9 cellular contexts compared by ENCODE assay signal in genomic region chr11:8338138-8338537, GRCh38.
DNase-seq lines count a peak whose midpoint lies in the region; ATAC-seq, FAIRE-seq and TF ChIP-seq lines count a peak whose summit lies in the region.
"Had no signal": no experiment of that assay in that cellular context is flagged by ENCODE, and none has a peak within 500 bp of the region (broad histone marks: within the 10 kb centered on the region; RNA-seq: fewer than 3 reads in every experiment).

No MANE protein-coding gene starts in this region.

- FAIRE-seq in A549 (lab: Jason Lieb, UNC), result no peak
- FAIRE-seq: colon had no signal

- no peak for TF ChIP-seq POLR2A in A549 (IDR thresholded peaks at IDR 0.05; ENCODE audit: low read length)

- ATAC-seq in A549 (peak; percentile 84 to 92), left cardiac atrium (peak in 1 of 2 donors; percentile 70), HG02884 (IDR thresholded peaks at IDR 0.05; ENCODE audit: unreplicated experiment) (no peak)
- no peak for ATAC-seq in activated CD8-positive, alpha-beta memory T cell treated with anti-CD3 and anti-CD28 coated beads, Interleukin-2, amount 10 ng/mL, durations not matched to agents 7 days and 5 days

- TF ChIP-seq EP300 in A549 (IDR thresholded peaks at IDR 0.05), result no peak

- peak; percentile 39 to 51 for TF ChIP-seq RAD21 in A549 (conservative IDR thresholded peaks at IDR 0.05 in 1 of 2, IDR thresholded peaks at IDR 0.05 in 1 of 2)

- peaks cover 7% of the 10 kb centered on the region for H3K27me3 Mint-ChIP-seq in activated CD8-positive, alpha-beta memory T cell treated with anti-CD3 and anti-CD28 coated beads, Interleukin-2, amount 10 ng/mL, durations not matched to agents 7 days and 5 days

- peaks cover 9% of the 10 kb centered on the region; the same call in 1 of the 3 replicates for H3K4me1 ChIP-seq in A549

- H3K4me2 ChIP-seq in A549, result no peak overlapping the region

- H3K36me3 ChIP-seq in GM06990 (ENCODE audit: control insufficient read depth, insufficient read depth, low read length), result no peaks in the 10 kb centered on the region

- CTCF ChIA-PET in A549 (lab: Yijun Ruan, JAX), result interaction anchor here (0.7 to 1.9 kb wide), 7 partner anchors 9 to 230 kb away, joined by 3 to 6 read pairs (median 4); no protein-coding TSS in a partner anchor
- CTCF ChIA-PET in activated CD8-positive, alpha-beta memory T cell treated with anti-CD3 and anti-CD28 coated beads, Interleukin-2, amount 10 ng/mL, durations not matched to agents 7 days and 5 days (lab: Charles Lee), result interaction anchor here (0.9 kb wide), 1 partner anchor 229 kb away, joined by 4 read pairs; no protein-coding TSS in a partner anchor

- no peaks in the 10 kb centered on the region for H3K27me3 ChIP-seq in GM06990 (replicated peaks; ENCODE audit: control insufficient read depth, insufficient read depth, low read length)

- H3K36me3 Mint-ChIP-seq in activated CD8-positive, alpha-beta memory T cell treated with anti-CD3 and anti-CD28 coated beads, Interleukin-2, amount 10 ng/mL, durations not matched to agents 7 days and 5 days, result no peaks in the 10 kb centered on the region

- H3K27ac ChIP-seq in A549, result no peak overlapping the region

- no peaks in the 10 kb centered on the region for H3K9me3 ChIP-seq in A549

- intact Hi-C loops in left cardiac atrium (cut with DNase I), result loop anchor here (2.0 to 10.0 kb wide), 2 partner anchors 227 to 229 kb away; no protein-coding TSS in a partner anchor

- H3K4me1 Mint-ChIP-seq in activated CD8-positive, alpha-beta memory T cell treated with anti-CD3 and anti-CD28 coated beads, Interleukin-2, amount 10 ng/mL, durations not matched to agents 7 days and 5 days, result peaks cover 2% of the 10 kb centered on the region

- 33% methylated on average over 8 of the region's 8 CpGs for WGBS in A549 (ENCODE audit: missing lambda C conversion rate)

- no peaks in the 10 kb centered on the region for H3K9me3 Mint-ChIP-seq in activated CD8-positive, alpha-beta memory T cell treated with anti-CD3 and anti-CD28 coated beads, Interleukin-2, amount 10 ng/mL, durations not matched to agents 7 days and 5 days (ENCODE audit: low read depth)

- peak; percentile 40 to 77 for DNase-seq in A549 (ENCODE audit: low read depth in 1 of 2, low spot score in 1 of 2)
- DNase-seq in GM06990 (ENCODE audit: extremely low read depth, insufficient read length), result no peak
- DNase-seq in LNCaP clone FGC (ENCODE audit: low read depth), result no peak
- DNase-seq in activated CD8-positive, alpha-beta memory T cell treated with anti-CD3 and anti-CD28 coated beads, Interleukin-2, amount 10 ng/mL, durations not matched to agents 7 days and 5 days, result peak; percentile 45
- peak; percentile 37 for DNase-seq in left cardiac atrium
- peak; percentile 60 for DNase-seq in stimulated activated CD4-positive, alpha-beta T cell treated with anti-CD3 and anti-CD28 coated beads, Interleukin-15, amount 100 ng/mL, for 24 hours
- DNase-seq in activated gamma-delta T cell (lab: John Stamatoyannopoulos, UW), result no peak

- no peak overlapping the region for H3K27ac Mint-ChIP-seq in activated CD8-positive, alpha-beta memory T cell treated with anti-CD3 and anti-CD28 coated beads, Interleukin-2, amount 10 ng/mL, durations not matched to agents 7 days and 5 days

- H3K4me3 Mint-ChIP-seq in activated CD8-positive, alpha-beta memory T cell treated with anti-CD3 and anti-CD28 coated beads, Interleukin-2, amount 10 ng/mL, durations not matched to agents 7 days and 5 days, result no peak overlapping the region

- POLR2A ChIA-PET in A549 (lab: Yijun Ruan, JAX), result no interaction called here

- TF ChIP-seq CTCF in A549 (IDR thresholded peaks at IDR 0.05) (peak; percentile 71), GM06990 (IDR thresholded peaks at IDR 0.05; ENCODE audit: insufficient read depth, low read length, poor library complexity, severe bottlenecking) (peak; percentile 93), LNCaP clone FGC (IDR thresholded peaks at IDR 0.05; ENCODE audit: control insufficient read depth, extremely low read depth, insufficient read depth) (peak; percentile 74)

- H3K4me3 ChIP-seq in A549 (no peak overlapping the region), GM06990 (replicated peaks; ENCODE audit: low read depth, low read length) (no peak overlapping the region), LNCaP clone FGC (ENCODE audit: low read depth, low read length) (no peak overlapping the region)

TF ChIP-seq in A549, 52 proteins besides CTCF, POLR2A, EP300 and RAD21:
- TF ChIP-seq SMC3 (IDR thresholded peaks at IDR 0.05) (peak; percentile 60; the same call in 2 of the 3 replicates), HEYL (CRISPR knock-in tag; IDR thresholded peaks at IDR 0.05) (no peak), KDM5A (IDR thresholded peaks at IDR 0.05) (no peak), EHMT2 (IDR thresholded peaks at IDR 0.05; ENCODE audit: low read depth) (no peak), TP53 (CRISPR knock-in tag; IDR thresholded peaks at IDR 0.05) (no peak)

Comparison
In these comparisons a context has a peak if more than half of its experiments do, and no peak if none do; other contexts are left out.
1. ATAC-seq: peak in A549 (2 of 2); none in activated CD8-positive, alpha-beta memory T cell treated with anti-CD3 and anti-CD28 coated beads, Interleukin-2, amount 10 ng/mL, durations not matched to agents 7 days and 5 days (single experiment) and HG02884 (single experiment).
2. DNase-seq: peak in A549 (2 of 2), activated CD8-positive, alpha-beta memory T cell treated with anti-CD3 and anti-CD28 coated beads, Interleukin-2, amount 10 ng/mL, durations not matched to agents 7 days and 5 days (single experiment), left cardiac atrium (single experiment) and stimulated activated CD4-positive, alpha-beta T cell treated with anti-CD3 and anti-CD28 coated beads, Interleukin-15, amount 100 ng/mL, for 24 hours (single experiment); none in GM06990 (single experiment), LNCaP clone FGC (single experiment) and activated gamma-delta T cell (single experiment).
3. Peak in every context shown above with its lines, with median percentiles within 50 percentile points of each other: CTCF ChIP-seq.